12 cellular contexts compared by ENCODE assay signal in the genomic region with DNA sequence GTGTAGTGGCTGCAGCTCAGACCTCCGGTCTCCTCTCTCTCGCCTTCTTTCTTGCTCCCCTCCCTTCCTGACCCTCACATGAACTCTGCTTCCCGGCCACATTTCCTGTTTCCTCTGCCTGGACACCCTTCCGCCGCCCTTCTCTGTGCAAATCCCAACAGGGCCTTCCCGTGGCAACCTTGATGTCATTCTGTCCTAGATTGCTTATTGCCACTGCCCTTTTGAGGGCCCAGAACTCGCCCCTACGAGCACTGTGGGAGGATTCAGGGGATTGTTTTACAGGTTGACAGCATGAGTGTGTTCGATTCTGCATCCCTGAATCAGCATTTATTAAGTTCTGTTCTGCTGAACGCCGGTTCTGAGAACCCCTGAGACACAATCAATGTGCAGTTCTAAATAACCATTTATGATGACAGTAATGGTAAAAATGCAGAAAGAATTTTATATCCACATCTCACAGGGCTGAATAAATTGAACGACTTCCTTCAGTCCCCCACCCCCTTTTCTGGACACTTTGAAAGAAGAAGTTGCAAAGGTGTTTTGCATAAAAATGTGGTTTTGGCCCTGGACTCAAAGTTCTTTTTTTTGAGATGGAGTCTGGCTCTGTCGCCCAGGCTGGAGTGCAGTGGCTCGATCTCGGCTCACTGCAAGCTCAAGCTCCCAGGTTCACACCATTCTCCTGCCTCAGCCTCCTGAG. TPM values are rescaled to one million over a fixed set of nuclear protein-coding genes. Genes with fewer than 3 reads are reported as not detected.
DNase-seq lines count a peak whose midpoint lies in the region; ATAC-seq, FAIRE-seq and TF ChIP-seq lines count a peak whose summit lies in the region.
"Had no signal": no experiment of that assay in that cellular context is flagged by ENCODE, and none has a peak within 500 bp of the region (broad histone marks: within the 10 kb centered on the region; RNA-seq: fewer than 3 reads in every experiment).

No MANE protein-coding gene starts in this region.

- no peak overlapping the region for H3K27ac ChIP-seq in astrocyte (ENCODE audit: low read depth, low read length)
- peak overlapping the region in 2 of 3 donors; percentile 40 to 65 for H3K27ac ChIP-seq in right lobe of liver
- no peak overlapping the region for H3K27ac ChIP-seq in A673 (ENCODE audit: low read depth, low read length, poor library complexity, severe bottlenecking)

- H3K4me1 Mint-ChIP-seq in activated CD4-positive, alpha-beta memory T cell treated with anti-CD3 and anti-CD28 coated beads, Interleukin-2, amount 10 ng/mL, durations not matched to agents 7 days and 5 days: peaks cover 18% of the 10 kb centered on the region
- H3K4me1 Mint-ChIP-seq in activated CD4-positive, alpha-beta memory T cell treated with anti-CD3 and anti-CD28 coated beads for 36 hours (ENCODE audit: low read depth): peaks cover 13% of the 10 kb centered on the region
- H3K4me1 Mint-ChIP-seq in astrocyte (ENCODE audit: low read depth, unreplicated experiment) (peaks cover 5% of the 10 kb centered on the region), type B pancreatic cell (ENCODE audit: unreplicated experiment) (peaks cover 24% of the 10 kb centered on the region)

- no peaks in the 10 kb centered on the region for H3K27me3 ChIP-seq in astrocyte (ENCODE audit: insufficient read depth, low read length)
- no peaks in the 10 kb centered on the region for H3K27me3 ChIP-seq in right lobe of liver
- no peaks in the 10 kb centered on the region for H3K27me3 ChIP-seq in A673 (replicated peaks; ENCODE audit: insufficient read depth, low read depth, low read length, poor library complexity)

- TF ChIP-seq CTCF in astrocyte (IDR thresholded peaks at IDR 0.05; ENCODE audit: insufficient read depth, low read depth, low read length) (no peak), right lobe of liver (IDR thresholded peaks at IDR 0.05) (no peak), type B pancreatic cell (conservative IDR thresholded peaks at IDR 0.05) (no peak), A673 (conservative IDR thresholded peaks at IDR 0.05; ENCODE audit: low read depth, low read length) (no peak)

- 39% methylated on average over 12 of the region's 15 CpGs for WGBS in right lobe of liver (ENCODE audit: insufficient coverage, low coverage, low lambda C conversion rate, missing lambda C conversion rate)

- POLR2A ChIA-PET in activated CD4-positive, alpha-beta memory T cell treated with anti-CD3 and anti-CD28 coated beads, Interleukin-2, amount 10 ng/mL, durations not matched to agents 7 days and 5 days (lab: Charles Lee): interaction anchor here (1.6 kb wide), 1 partner anchor 19 kb away, joined by 4 read pairs; a partner anchor contains a TSS
- POLR2A ChIA-PET in activated CD4-positive, alpha-beta memory T cell treated with anti-CD3 and anti-CD28 coated beads for 36 hours (lab: Charles Lee): no interaction called here
- POLR2A ChIA-PET in A673 (lab: Charles Lee; ENCODE audit: low non-redundant PET): no interaction called here

- H3K27me3 Mint-ChIP-seq in activated CD4-positive, alpha-beta memory T cell treated with anti-CD3 and anti-CD28 coated beads, Interleukin-2, amount 10 ng/mL, durations not matched to agents 7 days and 5 days: no peaks in the 10 kb centered on the region
- no peaks in the 10 kb centered on the region for H3K27me3 Mint-ChIP-seq in activated CD4-positive, alpha-beta memory T cell treated with anti-CD3 and anti-CD28 coated beads for 36 hours
- H3K27me3 Mint-ChIP-seq in astrocyte (ENCODE audit: low read depth, unreplicated experiment): peaks cover 11% of the 10 kb centered on the region
- H3K27me3 Mint-ChIP-seq in type B pancreatic cell: no peaks in the 10 kb centered on the region
- H3K27me3 Mint-ChIP-seq: stimulated activated naive CD8-positive, alpha-beta T cell treated with anti-CD3 and anti-CD28 coated beads, Interleukin-15, Interleukin-2, amounts not matched to agents 100 ng/mL and 50 ng/mL, for 24 hours had no signal

- DNase-seq in activated CD4-positive, alpha-beta memory T cell treated with anti-CD3 and anti-CD28 coated beads, Interleukin-2, amount 10 ng/mL, durations not matched to agents 7 days and 5 days: no peak
- no peak for DNase-seq in activated CD4-positive, alpha-beta memory T cell treated with anti-CD3 and anti-CD28 coated beads for 36 hours
- DNase-seq in astrocyte (ENCODE audit: low read depth) (peak; percentile 11), right lobe of liver (peak; percentile 43 to 62 (median 61)), type B pancreatic cell (ENCODE audit: extremely low spot score, unreplicated experiment) (no peak), islet precursor cell (no peak), A673 (ENCODE audit: low spot score) (no peak)
- DNase-seq: amygdala had no signal

- H3K4me3 ChIP-seq in astrocyte (ENCODE audit: insufficient read depth, low read depth, low read length) (no peak overlapping the region), right lobe of liver (peak overlapping the region in 1 of 3 donors; percentile 14), A673 (ENCODE audit: low read depth, low read length, poor library complexity, severe bottlenecking) (no peak overlapping the region)

- H4K20me1 ChIP-seq in astrocyte (ENCODE audit: insufficient read depth, low read length): no peaks in the 10 kb centered on the region

- no peaks in the 10 kb centered on the region for H3K36me3 Mint-ChIP-seq in activated CD4-positive, alpha-beta memory T cell treated with anti-CD3 and anti-CD28 coated beads, Interleukin-2, amount 10 ng/mL, durations not matched to agents 7 days and 5 days (ENCODE audit: low read depth)
- H3K36me3 Mint-ChIP-seq in activated CD4-positive, alpha-beta memory T cell treated with anti-CD3 and anti-CD28 coated beads for 36 hours: no peaks in the 10 kb centered on the region
- no peaks in the 10 kb centered on the region for H3K36me3 Mint-ChIP-seq in astrocyte (ENCODE audit: low read depth, unreplicated experiment)
- no peaks in the 10 kb centered on the region for H3K36me3 Mint-ChIP-seq in type B pancreatic cell

- H3K36me3 ChIP-seq in astrocyte (ENCODE audit: insufficient read depth, low read length) (no peaks in the 10 kb centered on the region), right lobe of liver (peaks cover 0 to 6% (median 0%) of the 10 kb centered on the region in 4 donors), A673 (ENCODE audit: insufficient read depth, low read length, poor library complexity, severe bottlenecking) (no peaks in the 10 kb centered on the region)

- H3K27ac Mint-ChIP-seq in activated CD4-positive, alpha-beta memory T cell treated with anti-CD3 and anti-CD28 coated beads, Interleukin-2, amount 10 ng/mL, durations not matched to agents 7 days and 5 days: peak overlapping the region; percentile 27
- H3K27ac Mint-ChIP-seq in activated CD4-positive, alpha-beta memory T cell treated with anti-CD3 and anti-CD28 coated beads for 36 hours: no peak overlapping the region
- no peak overlapping the region for H3K27ac Mint-ChIP-seq in astrocyte (ENCODE audit: unreplicated experiment)
- no peak overlapping the region for H3K27ac Mint-ChIP-seq in type B pancreatic cell
- H3K27ac Mint-ChIP-seq: stimulated activated naive CD8-positive, alpha-beta T cell treated with anti-CD3 and anti-CD28 coated beads, Interleukin-15, Interleukin-2, amounts not matched to agents 100 ng/mL and 50 ng/mL, for 24 hours had no signal

- H3K4me2 ChIP-seq in astrocyte (ENCODE audit: low read length): peak overlapping the region; percentile 56

- no peaks in the 10 kb centered on the region for H3K9me3 Mint-ChIP-seq in activated CD4-positive, alpha-beta memory T cell treated with anti-CD3 and anti-CD28 coated beads, Interleukin-2, amount 10 ng/mL, durations not matched to agents 7 days and 5 days
- H3K9me3 Mint-ChIP-seq in activated CD4-positive, alpha-beta memory T cell treated with anti-CD3 and anti-CD28 coated beads for 36 hours: no peaks in the 10 kb centered on the region
- H3K9me3 Mint-ChIP-seq in astrocyte (ENCODE audit: unreplicated experiment) (peaks cover 4% of the 10 kb centered on the region), type B pancreatic cell (no peaks in the 10 kb centered on the region)
- H3K9me3 Mint-ChIP-seq: stimulated activated naive CD8-positive, alpha-beta T cell treated with anti-CD3 and anti-CD28 coated beads, Interleukin-15, Interleukin-2, amounts not matched to agents 100 ng/mL and 50 ng/mL, for 24 hours had no signal

- peak overlapping the region; percentile 19 for H3K4me3 Mint-ChIP-seq in activated CD4-positive, alpha-beta memory T cell treated with anti-CD3 and anti-CD28 coated beads, Interleukin-2, amount 10 ng/mL, durations not matched to agents 7 days and 5 days
- H3K4me3 Mint-ChIP-seq in activated CD4-positive, alpha-beta memory T cell treated with anti-CD3 and anti-CD28 coated beads for 36 hours: no peak overlapping the region
- no peak overlapping the region for H3K4me3 Mint-ChIP-seq in astrocyte (ENCODE audit: unreplicated experiment)
- peak overlapping the region; percentile 55 for H3K4me3 Mint-ChIP-seq in type B pancreatic cell
- H3K4me3 Mint-ChIP-seq: stimulated activated naive CD8-positive, alpha-beta T cell treated with anti-CD3 and anti-CD28 coated beads, Interleukin-15, Interleukin-2, amounts not matched to agents 100 ng/mL and 50 ng/mL, for 24 hours had no signal

- TF ChIP-seq POLR2A in right lobe of liver (IDR thresholded peaks at IDR 0.05): no peak

- no peak overlapping the region for H3K9ac ChIP-seq in astrocyte (ENCODE audit: low read length)

- CTCF ChIA-PET in activated CD4-positive, alpha-beta memory T cell treated with anti-CD3 and anti-CD28 coated beads, Interleukin-2, amount 10 ng/mL, durations not matched to agents 7 days and 5 days (lab: Charles Lee): interaction anchor here (2.1 kb wide), 1 partner anchor 24 kb away, joined by 6 read pairs; a partner anchor contains a TSS
- CTCF ChIA-PET in activated CD4-positive, alpha-beta memory T cell treated with anti-CD3 and anti-CD28 coated beads for 36 hours (lab: Charles Lee): no interaction called here
- CTCF ChIA-PET in A673 (lab: Charles Lee): interaction anchor here (0.7 kb wide), 1 partner anchor 541 kb away, joined by 8 read pairs; no protein-coding TSS in a partner anchor

- peak overlapping the region; percentile 63 for H2AFZ ChIP-seq in astrocyte (ENCODE audit: low read depth, low read length)

- H3K79me2 ChIP-seq in astrocyte (ENCODE audit: insufficient read depth, low read length): no peaks in the 10 kb centered on the region

- intact Hi-C loops in activated CD4-positive, alpha-beta memory T cell treated with anti-CD3 and anti-CD28 coated beads for 36 hours (cut with micrococcal nuclease): no loop called here
- intact Hi-C loops in right lobe of liver (cut with DNase I) (no loop called here), A673 (cut with micrococcal nuclease; ENCODE audit: unreplicated experiment) (no loop called here)

- peak; percentile 75 to 86 (median 80) for ATAC-seq in right lobe of liver
- no peak for ATAC-seq in GM19324 (IDR thresholded peaks at IDR 0.05; ENCODE audit: low FRiP score, unreplicated experiment)

- FAIRE-seq in astrocyte (lab: Jason Lieb, UNC): no peak
- FAIRE-seq: TTC549 had no signal

- H3K4me1 ChIP-seq in astrocyte (ENCODE audit: insufficient read depth, low read length) (peaks cover 6% of the 10 kb centered on the region), right lobe of liver (peaks cover 0 to 14% (median 5%) of the 10 kb centered on the region in 4 donors), A673 (ENCODE audit: insufficient read depth, low read length, poor library complexity, severe bottlenecking) (no peaks in the 10 kb centered on the region)

- BruUV-seq in A673 (replicated peaks; lab: Mats Ljungman, UMichigan): no TSS peak

- no peaks in the 10 kb centered on the region for H3K9me3 ChIP-seq in astrocyte (ENCODE audit: insufficient read depth, low read depth, low read length)
- H3K9me3 ChIP-seq in right lobe of liver: no peaks in the 10 kb centered on the region
- H3K9me3 ChIP-seq in A673 (ENCODE audit: low read depth, low read length, poor library complexity, severe bottlenecking): no peaks in the 10 kb centered on the region

RNA-seq across cellular contexts. Expression of a gene that starts 6.4 kb away (rescaled TPM):
- total RNA-seq in activated CD4-positive, alpha-beta memory T cell treated with anti-CD3 and anti-CD28 coated beads, Interleukin-2, amount 10 ng/mL, durations not matched to agents 7 days and 5 days: under 1 TPM; 0.30 to 0.53 TPM
- total RNA-seq in activated CD4-positive, alpha-beta memory T cell treated with anti-CD3 and anti-CD28 coated beads for 36 hours: under 1 TPM in 1 of 2 experiments, not detected in 1; 0.22 TPM
- 4.5 and 5.0 TPM in 2 replicates for total RNA-seq in astrocyte
- total RNA-seq in right lobe of liver: 1 to 10 TPM; 1.9 to 2.5 (median 2.3) TPM
- 1.0 TPM in 2 replicates for total RNA-seq in type B pancreatic cell (ENCODE audit: low replicate concordance)
- not detected in 2 replicates for total RNA-seq in A673 (2021)

RNA-seq across cellular contexts. Expression of a gene that starts 18.5 kb away (rescaled TPM):
- total RNA-seq in activated CD4-positive, alpha-beta memory T cell treated with anti-CD3 and anti-CD28 coated beads, Interleukin-2, amount 10 ng/mL, durations not matched to agents 7 days and 5 days: under 1 TPM; 0.15 to 0.33 TPM
- total RNA-seq in activated CD4-positive, alpha-beta memory T cell treated with anti-CD3 and anti-CD28 coated beads for 36 hours: under 1 TPM; 0.21 to 0.82 TPM
- total RNA-seq in astrocyte (not detected in 2 replicates), right lobe of liver (under 1 TPM in 2 of 6 experiments, not detected in 4; 0.33 to 0.86 TPM), type B pancreatic cell (ENCODE audit: low replicate concordance) (not detected in 2 replicates), A673 (2021) (not detected in 2 replicates)
- total RNA-seq: glomerular endothelial cell had no signal

RNA-seq across cellular contexts. Expression of a gene that starts 23.6 kb away (rescaled TPM):
- total RNA-seq in activated CD4-positive, alpha-beta memory T cell treated with anti-CD3 and anti-CD28 coated beads, Interleukin-2, amount 10 ng/mL, durations not matched to agents 7 days and 5 days: 10 to 100 TPM; 58.5 to 59.4 TPM
- total RNA-seq in activated CD4-positive, alpha-beta memory T cell treated with anti-CD3 and anti-CD28 coated beads for 36 hours: 100 to 1,000 TPM; 104 to 109 TPM
- 41.7 and 47.6 TPM in 2 replicates for total RNA-seq in astrocyte
- 10 to 100 TPM in 3 of 6 experiments, 1 to 10 TPM in 3; 7.3 to 26.2 (median 10.0) TPM for total RNA-seq in right lobe of liver
- 63.0 and 65.8 TPM in 2 replicates for total RNA-seq in type B pancreatic cell (ENCODE audit: low replicate concordance)
- total RNA-seq in A673 (2021): 98.9 and 110 TPM in 2 replicates

RNA-seq across cellular contexts. Expression of a gene that starts 36.9 kb away (rescaled TPM):
- total RNA-seq in activated CD4-positive, alpha-beta memory T cell treated with anti-CD3 and anti-CD28 coated beads, Interleukin-2, amount 10 ng/mL, durations not matched to agents 7 days and 5 days: 10 to 100 TPM; 24.3 to 24.6 TPM
- total RNA-seq in activated CD4-positive, alpha-beta memory T cell treated with anti-CD3 and anti-CD28 coated beads for 36 hours: 10 to 100 TPM; 15.4 to 15.9 TPM
- total RNA-seq in astrocyte: 15.4 and 18.5 TPM in 2 replicates
- total RNA-seq in right lobe of liver: 10 to 100 TPM in 1 of 6 experiments, 1 to 10 TPM in 5; 6.4 to 10.3 (median 8.7) TPM
- 21.3 and 25.3 TPM in 2 replicates for total RNA-seq in type B pancreatic cell (ENCODE audit: low replicate concordance)
- total RNA-seq in A673 (2021): 28.3 and 34.7 TPM in 2 replicates

RNA-seq across cellular contexts. Expression of a gene that starts 50.6 kb away (rescaled TPM):
- 10 to 100 TPM; 24.2 to 24.8 TPM for total RNA-seq in activated CD4-positive, alpha-beta memory T cell treated with anti-CD3 and anti-CD28 coated beads, Interleukin-2, amount 10 ng/mL, durations not matched to agents 7 days and 5 days
- total RNA-seq in activated CD4-positive, alpha-beta memory T cell treated with anti-CD3 and anti-CD28 coated beads for 36 hours: 10 to 100 TPM; 14.2 to 14.7 TPM
- total RNA-seq in astrocyte (13.8 and 14.6 TPM in 2 replicates), right lobe of liver (10 to 100 TPM in 2 of 6 experiments, 1 to 10 TPM in 4; 4.2 to 13.8 (median 5.8) TPM), type B pancreatic cell (ENCODE audit: low replicate concordance) (16.7 and 21.9 TPM in 2 replicates), A673 (2021) (41.9 and 43.9 TPM in 2 replicates)

Comparison
In these comparisons a context has a peak if more than half of its experiments do, and no peak if none do; other contexts are left out.
1. H3K4me3 Mint-ChIP-seq: peak in activated CD4-positive, alpha-beta memory T cell treated with anti-CD3 and anti-CD28 coated beads, Interleukin-2, amount 10 ng/mL, durations not matched to agents 7 days and 5 days (single experiment) and type B pancreatic cell (single experiment); none in activated CD4-positive, alpha-beta memory T cell treated with anti-CD3 and anti-CD28 coated beads for 36 hours (single experiment) and astrocyte (single experiment).
2. DNase-seq: peak in astrocyte (single experiment) and right lobe of liver (3 of 3); none in activated CD4-positive, alpha-beta memory T cell treated with anti-CD3 and anti-CD28 coated beads, Interleukin-2, amount 10 ng/mL, durations not matched to agents 7 days and 5 days (single experiment), activated CD4-positive, alpha-beta memory T cell treated with anti-CD3 and anti-CD28 coated beads for 36 hours (single experiment), type B pancreatic cell (single experiment), islet precursor cell (single experiment) and A673 (single experiment).
3. H3K27ac ChIP-seq: peak in right lobe of liver (2 of 3); none in astrocyte (single experiment) and A673 (single experiment).